ENCODE assay signal across 10 cellular contexts in genomic region chr17:56997313-56997712, GRCh38.
"Had no signal": no experiment of that assay in that cellular context is flagged by ENCODE, and none has a peak within 500 bp of the region (broad histone marks: within the 10 kb centered on the region; RNA-seq: fewer than 3 reads in every experiment).

No MANE protein-coding gene starts in this region.

- ATAC-seq: HCT116, HepG2 had no signal

- H3K4me1 ChIP-seq: HAP-1 had no signal

- H3K4me3 Mint-ChIP-seq: HFFc6, IgD-negative memory B cell had no signal

- H3K27ac Mint-ChIP-seq: HFFc6, IgD-negative memory B cell had no signal

- H3K9me3 Mint-ChIP-seq: HFFc6, IgD-negative memory B cell had no signal

- H3K27ac ChIP-seq: GM23248, KMS-11 had no signal

- H2AFZ ChIP-seq: GM23248 had no signal

- H3K9me3 ChIP-seq: HAP-1 had no signal

- DNase-seq: GM23248, GOT3, H7, HFFc6, KBM-7 had no signal

- H3K4me2 ChIP-seq: KMS-11 had no signal

- H3K4me3 ChIP-seq: GM23248, HAP-1 had no signal

- FAIRE-seq: HepG2 had no signal
